ENCODE assay signal across 26 cellular contexts in genomic region chr5:152592416-152592815, GRCh38.
A peak's percentile ranks its signal among the peaks of the same experiment; 100 is the strongest.
DNase-seq lines count a peak whose midpoint lies in the region; ATAC-seq, FAIRE-seq and TF ChIP-seq lines count a peak whose summit lies in the region.
"Had no signal": no experiment of that assay in that cellular context is flagged by ENCODE, and none has a peak within 500 bp of the region (broad histone marks: within the 10 kb centered on the region; RNA-seq: fewer than 3 reads in every experiment).

No MANE protein-coding gene starts in this region.

- H3K4me3 ChIP-seq in keratinocyte (ENCODE audit: control insufficient read depth in 2 of 3, extremely low read depth in 1 of 3, insufficient read depth in 2 of 3, low read depth in 1 of 3, low read length in 3 of 3) = no peak overlapping the region
- H3K4me3 ChIP-seq in sigmoid colon = no peak overlapping the region
- H3K4me3 ChIP-seq: right atrium auricular region, SJSA1, spleen, tibial nerve had no signal

- no peak for TF ChIP-seq POLR2A in sigmoid colon (IDR thresholded peaks at IDR 0.05)

- 0 out of 2 replicates have a peak, but pooled peaks have one; percentile 11 for TF ChIP-seq CTCF in LNCAP (IDR thresholded peaks at IDR 0.05)
- TF ChIP-seq CTCF in VCaP (conservative IDR thresholded peaks at IDR 0.05) = peak; percentile 24; the same call in 1 of the 2 replicates
- peak in 2 of 3 experiments; percentile 18 to 28 for TF ChIP-seq CTCF in keratinocyte (optimal IDR thresholded peaks at IDR 0.05 in 1 of 3, IDR thresholded peaks at IDR 0.05 in 1 of 3, conservative IDR thresholded peaks at IDR 0.05 in 1 of 3; ENCODE audit: extremely low read depth in 1 of 3, insufficient read depth in 2 of 3, low read length in 3 of 3)
- TF ChIP-seq CTCF in sigmoid colon (IDR thresholded peaks at IDR 0.05) = no peak

- in situ Hi-C loops in Caki2 (cut with HindIII; ENCODE audit: low pct_unique_long_range_greater_than_20kb, low sequenced_read_pairs) = no loop called here

- no peaks in the 10 kb centered on the region for H3K79me2 ChIP-seq in keratinocyte (ENCODE audit: control insufficient read depth, insufficient read depth, low read length)

- WGBS in sigmoid colon, 2 donors = 56 to 70% methylated on average over 2 of the region's 2 CpGs

- no peak overlapping the region for H2AFZ ChIP-seq in keratinocyte (ENCODE audit: control insufficient read depth, low read length)

- H3K36me3 ChIP-seq in keratinocyte (ENCODE audit: control insufficient read depth in 2 of 2, extremely low read depth in 1 of 2, insufficient read depth in 2 of 2, low read length in 2 of 2) (no peaks in the 10 kb centered on the region), sigmoid colon (no peaks in the 10 kb centered on the region)
- H3K36me3 ChIP-seq: right atrium auricular region, SJSA1, spleen, tibial nerve had no signal

- H3K4me1 ChIP-seq in keratinocyte (ENCODE audit: control insufficient read depth, extremely low read depth, insufficient read depth, low read length) (no peaks in the 10 kb centered on the region), sigmoid colon (no peaks in the 10 kb centered on the region)
- H3K4me1 ChIP-seq: right atrium auricular region, SJSA1, spleen, tibial nerve had no signal

- dilution Hi-C loops in keratinocyte (cut with MboI; ENCODE audit: extremely low pct_ligation_motif_present, low sequenced_read_pairs) = no loop called here

- intact Hi-C loops in sigmoid colon (cut with DNase I) = no loop called here

- no peak for TF ChIP-seq EP300 in sigmoid colon (IDR thresholded peaks at IDR 0.05)

- DNase-seq in Caki2 (ENCODE audit: low read depth) = peak; percentile 1
- DNase-seq in keratinocyte (ENCODE audit: low read depth, low spot score) = no peak
- no peak for DNase-seq in sigmoid colon
- DNase-seq in NCI-H526 treated with DMSO at 0.1 percent for 48 hours (lab: John Stamatoyannopoulos, UW) = no peak
- DNase-seq: activated CD4-positive, CD25-positive, alpha-beta regulatory T cell treated with anti-CD3 and anti-CD28 coated beads, Interleukin-2, amount 50 U/mL, for 72 hours; activated CD8-positive, alpha-beta T cell treated with anti-CD3 and anti-CD28 coated beads for 36 hours; caudate nucleus; DMS79 treated with DMSO at 0.1 percent for 48 hours; GF-D8; KBM-7; MM.1S; natural killer cell; NCI-H1417 treated with DMSO at 0.1 percent for 48 hours; NCI-H2081; NCI-H446; spleen had no signal

- no peak for FAIRE-seq in keratinocyte (lab: Jason Lieb, UNC)
- FAIRE-seq: GM19239, islet of Langerhans had no signal

- H4K20me1 ChIP-seq in keratinocyte (ENCODE audit: control insufficient read depth, extremely low read depth, insufficient read depth, low read length) = no peaks in the 10 kb centered on the region

- ATAC-seq in GM21360 (IDR thresholded peaks at IDR 0.05; ENCODE audit: unreplicated experiment) = no peak
- ATAC-seq: activated CD8-positive, alpha-beta T cell treated with anti-CD3 and anti-CD28 coated beads for 36 hours; activated naive CD4-positive, alpha-beta T cell treated with anti-CD3 and anti-CD28 coated beads, Interleukin-2, amount 50 U/mL, for 72 hours; natural killer cell; Panc1 had no signal

- no peak overlapping the region for H3K4me2 ChIP-seq in keratinocyte (ENCODE audit: control insufficient read depth, extremely low read depth, insufficient read depth, low read depth, low read length)

- H3K9me3 ChIP-seq in keratinocyte (ENCODE audit: control insufficient read depth, low read depth, low read length) (no peaks in the 10 kb centered on the region), sigmoid colon (no peaks in the 10 kb centered on the region)
- H3K9me3 ChIP-seq: right atrium auricular region had no signal

- no peak overlapping the region for H3K9ac ChIP-seq in keratinocyte (ENCODE audit: control insufficient read depth, extremely low read depth, insufficient read depth, low read length)

- no peaks in the 10 kb centered on the region for H3K9me1 ChIP-seq in keratinocyte (ENCODE audit: control insufficient read depth, extremely low read depth, insufficient read depth, low read length)

- H3K27ac ChIP-seq in VCaP (no peak overlapping the region), keratinocyte (ENCODE audit: control insufficient read depth, insufficient read depth, low read length) (no peak overlapping the region), sigmoid colon (no peak overlapping the region)
- H3K27ac ChIP-seq: right atrium auricular region, SJSA1, spleen, tibial nerve had no signal

- H3K27me3 ChIP-seq in keratinocyte (ENCODE audit: control insufficient read depth, extremely low read depth, insufficient read depth, low read length) (no peaks in the 10 kb centered on the region), sigmoid colon (no peaks in the 10 kb centered on the region)
- H3K27me3 ChIP-seq: right atrium auricular region, SJSA1, spleen, tibial nerve had no signal

Comparison
In these comparisons a context has a peak if more than half of its experiments do, and no peak if none do; other contexts are left out.
1. CTCF ChIP-seq: peak in LNCAP (single experiment), VCaP (single experiment) and keratinocyte (2 of 3); none in sigmoid colon (0 of 4).